ENCODE assay signal across 16 cellular contexts in genomic region chr1:240350910-240351331, GRCh38.
A peak's percentile ranks its signal among the peaks of the same experiment; 100 is the strongest.
DNase-seq lines count a peak whose midpoint lies in the region; ATAC-seq and TF ChIP-seq lines count a peak whose summit lies in the region.
"Had no signal": no experiment of that assay in that cellular context is flagged by ENCODE, and none has a peak within 500 bp of the region (broad histone marks: within the 10 kb centered on the region; RNA-seq: fewer than 3 reads in every experiment).

No MANE protein-coding gene starts in this region.

- H3K27me3 ChIP-seq in adipocyte (replicated peaks; ENCODE audit: control insufficient read depth, insufficient read depth, low read length), result no peaks in the 10 kb centered on the region
- H3K27me3 ChIP-seq: pancreas had no signal

- H3K9me3 ChIP-seq in adipocyte (ENCODE audit: control insufficient read depth, low read length), result no peaks in the 10 kb centered on the region
- H3K9me3 ChIP-seq: pancreas had no signal

- H3K4me1 Mint-ChIP-seq in stimulated activated memory B cell treated with anti-CD40 and anti-IgM and Interleukin-4, amounts not matched to agents 10 μg/mL and 1 μg/mL and 100 μg/mL, for 72 hours, result no peaks in the 10 kb centered on the region
- H3K4me1 Mint-ChIP-seq: brain had no signal

- H3K4me3 ChIP-seq in adipocyte (ENCODE audit: low read length) (no peak overlapping the region), fibroblast of the aortic adventitia (ENCODE audit: low read depth, low read length) (no peak overlapping the region)
- H3K4me3 ChIP-seq: pancreas had no signal

- H3K4me1 ChIP-seq in adipocyte (ENCODE audit: control insufficient read depth, insufficient read depth, low read length), result peaks cover 14% of the 10 kb centered on the region
- H3K4me1 ChIP-seq: pancreas had no signal

- no peaks in the 10 kb centered on the region for H3K36me3 ChIP-seq in adipocyte (ENCODE audit: control insufficient read depth, insufficient read depth, low read length, severe bottlenecking)
- H3K36me3 ChIP-seq: pancreas had no signal

- DNase-seq in GM04504 (ENCODE audit: low read depth) (peak; percentile 52), adipocyte (ENCODE audit: low read depth) (peak; percentile 58), fibroblast of the aortic adventitia (ENCODE audit: low read depth) (peak; percentile 84), putamen (ENCODE audit: low spot score) (no peak), left ventricle myocardium superior (no peak), islet precursor cell (no peak)
- DNase-seq: activated CD4-positive, alpha-beta T cell treated with anti-CD3 and anti-CD28 coated beads, Interleukin-2, amount 50 U/mL, for 4 hours; effector memory CD8-positive, alpha-beta T cell; glutamatergic neuron; NCI-H1417; NCI-H2227 treated with DMSO at 0.1 percent for 48 hours; pancreas had no signal

- intact Hi-C loops in left ventricle myocardium superior (cut with micrococcal nuclease), result no loop called here

- no peaks in the 10 kb centered on the region for H3K27me3 Mint-ChIP-seq in stimulated activated memory B cell treated with anti-CD40 and anti-IgM and Interleukin-4, amounts not matched to agents 10 μg/mL and 1 μg/mL and 100 μg/mL, for 72 hours
- H3K27me3 Mint-ChIP-seq: brain; effector memory CD8-positive, alpha-beta T cell had no signal

- H3K27ac Mint-ChIP-seq in stimulated activated memory B cell treated with anti-CD40 and anti-IgM and Interleukin-4, amounts not matched to agents 10 μg/mL and 1 μg/mL and 100 μg/mL, for 72 hours, result no peak overlapping the region
- H3K27ac Mint-ChIP-seq: activated T-helper 1 cell treated with anti-CD3 and anti-CD28 coated beads, Interleukin-12 subunit alpha, Interleukin-12 subunit beta, Interleukin-2, Interleukin-4 antibody, amounts not matched to agents 30 ng/mL and 10 ng/mL and 1 ng/mL, durations not matched to agents 14 hours and 24 hours and 36 hours; brain; effector memory CD8-positive, alpha-beta T cell had no signal

- no peak overlapping the region for H3K9ac ChIP-seq in adipocyte (ENCODE audit: low read length)
- H3K9ac ChIP-seq: KMS-11 had no signal

- no peak for TF ChIP-seq CTCF in fibroblast of the aortic adventitia (IDR thresholded peaks at IDR 0.05; ENCODE audit: insufficient read depth, low read length)

- ATAC-seq in left ventricle myocardium superior, result no peak
- ATAC-seq in stimulated activated memory B cell treated with anti-CD40 and anti-IgM and Interleukin-4, amounts not matched to agents 10 μg/mL and 1 μg/mL and 100 μg/mL, for 72 hours, result no peak
- ATAC-seq: effector memory CD8-positive, alpha-beta T cell; pancreas had no signal

- H3K4me3 Mint-ChIP-seq in stimulated activated memory B cell treated with anti-CD40 and anti-IgM and Interleukin-4, amounts not matched to agents 10 μg/mL and 1 μg/mL and 100 μg/mL, for 72 hours, result no peak overlapping the region
- H3K4me3 Mint-ChIP-seq: activated T-helper 1 cell treated with anti-CD3 and anti-CD28 coated beads, Interleukin-12 subunit alpha, Interleukin-12 subunit beta, Interleukin-2, Interleukin-4 antibody, amounts not matched to agents 30 ng/mL and 10 ng/mL and 1 ng/mL, durations not matched to agents 14 hours and 24 hours and 36 hours; brain; effector memory CD8-positive, alpha-beta T cell had no signal

- no peaks in the 10 kb centered on the region for H3K36me3 Mint-ChIP-seq in stimulated activated memory B cell treated with anti-CD40 and anti-IgM and Interleukin-4, amounts not matched to agents 10 μg/mL and 1 μg/mL and 100 μg/mL, for 72 hours

- peaks cover 3% of the 10 kb centered on the region for H3K9me3 Mint-ChIP-seq in stimulated activated memory B cell treated with anti-CD40 and anti-IgM and Interleukin-4, amounts not matched to agents 10 μg/mL and 1 μg/mL and 100 μg/mL, for 72 hours
- H3K9me3 Mint-ChIP-seq: brain had no signal

Comparison
In these comparisons a context has a peak if more than half of its experiments do, and no peak if none do; other contexts are left out.
1. DNase-seq: peak in GM04504 (single experiment), adipocyte (single experiment) and fibroblast of the aortic adventitia (single experiment); none in putamen (single experiment), left ventricle myocardium superior (single experiment) and islet precursor cell (single experiment).